1 cellular context compared by ENCODE assay signal in the genomic region with DNA sequence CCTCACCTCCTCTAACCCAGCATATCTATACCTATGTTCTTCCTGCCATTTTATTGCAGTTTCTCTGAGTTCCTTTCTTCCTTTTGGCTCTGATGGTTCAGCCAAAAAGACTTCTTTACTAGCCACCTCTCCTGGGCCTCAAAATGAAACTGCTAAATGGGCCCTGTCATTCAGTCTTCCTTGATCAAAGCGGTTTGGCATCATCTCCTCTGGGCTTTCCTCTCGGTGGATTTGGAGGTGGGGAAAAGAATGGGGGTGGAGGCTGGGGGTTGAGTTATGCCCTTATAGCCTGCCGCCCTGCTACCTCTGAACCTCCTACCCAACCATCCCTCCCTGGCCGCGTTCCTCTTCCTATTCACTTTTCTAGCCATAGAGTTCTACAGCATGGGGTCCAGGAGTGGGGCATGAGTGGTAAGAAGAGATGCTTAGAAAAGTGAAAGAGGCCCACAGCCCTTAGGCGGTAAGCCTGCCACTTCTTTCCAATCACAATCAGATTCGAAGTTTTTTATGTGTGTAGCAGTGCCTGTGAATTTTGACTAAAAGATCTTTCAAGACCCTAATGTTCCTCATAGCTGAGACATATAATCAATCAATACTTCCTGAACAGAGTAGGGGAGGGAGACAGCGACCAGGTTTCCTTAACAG.
TF ChIP-seq lines count a peak whose summit lies in the region.

No MANE protein-coding gene starts in this region.

TF ChIP-seq in HepG2, 621 proteins besides CTCF, POLR2A, EP300 and RAD21 (continued from another document):
- TF ChIP-seq, protein P1, sequence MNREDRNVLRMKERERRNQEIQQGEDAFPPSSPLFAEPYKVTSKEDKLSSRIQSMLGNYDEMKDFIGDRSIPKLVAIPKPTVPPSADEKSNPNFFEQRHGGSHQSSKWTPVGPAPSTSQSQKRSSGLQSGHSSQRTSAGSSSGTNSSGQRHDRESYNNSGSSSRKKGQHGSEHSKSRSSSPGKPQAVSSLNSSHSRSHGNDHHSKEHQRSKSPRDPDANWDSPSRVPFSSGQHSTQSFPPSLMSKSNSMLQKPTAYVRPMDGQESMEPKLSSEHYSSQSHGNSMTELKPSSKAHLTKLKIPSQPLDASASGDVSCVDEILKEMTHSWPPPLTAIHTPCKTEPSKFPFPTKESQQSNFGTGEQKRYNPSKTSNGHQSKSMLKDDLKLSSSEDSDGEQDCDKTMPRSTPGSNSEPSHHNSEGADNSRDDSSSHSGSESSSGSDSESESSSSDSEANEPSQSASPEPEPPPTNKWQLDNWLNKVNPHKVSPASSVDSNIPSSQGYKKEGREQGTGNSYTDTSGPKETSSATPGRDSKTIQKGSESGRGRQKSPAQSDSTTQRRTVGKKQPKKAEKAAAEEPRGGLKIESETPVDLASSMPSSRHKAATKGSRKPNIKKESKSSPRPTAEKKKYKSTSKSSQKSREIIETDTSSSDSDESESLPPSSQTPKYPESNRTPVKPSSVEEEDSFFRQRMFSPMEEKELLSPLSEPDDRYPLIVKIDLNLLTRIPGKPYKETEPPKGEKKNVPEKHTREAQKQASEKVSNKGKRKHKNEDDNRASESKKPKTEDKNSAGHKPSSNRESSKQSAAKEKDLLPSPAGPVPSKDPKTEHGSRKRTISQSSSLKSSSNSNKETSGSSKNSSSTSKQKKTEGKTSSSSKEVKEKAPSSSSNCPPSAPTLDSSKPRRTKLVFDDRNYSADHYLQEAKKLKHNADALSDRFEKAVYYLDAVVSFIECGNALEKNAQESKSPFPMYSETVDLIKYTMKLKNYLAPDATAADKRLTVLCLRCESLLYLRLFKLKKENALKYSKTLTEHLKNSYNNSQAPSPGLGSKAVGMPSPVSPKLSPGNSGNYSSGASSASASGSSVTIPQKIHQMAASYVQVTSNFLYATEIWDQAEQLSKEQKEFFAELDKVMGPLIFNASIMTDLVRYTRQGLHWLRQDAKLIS (CRISPR knock-in tag; IDR thresholded peaks at IDR 0.05), result 0 out of 2 replicates have a peak, but pooled peaks have one; percentile 56
